In the genomic region with DNA sequence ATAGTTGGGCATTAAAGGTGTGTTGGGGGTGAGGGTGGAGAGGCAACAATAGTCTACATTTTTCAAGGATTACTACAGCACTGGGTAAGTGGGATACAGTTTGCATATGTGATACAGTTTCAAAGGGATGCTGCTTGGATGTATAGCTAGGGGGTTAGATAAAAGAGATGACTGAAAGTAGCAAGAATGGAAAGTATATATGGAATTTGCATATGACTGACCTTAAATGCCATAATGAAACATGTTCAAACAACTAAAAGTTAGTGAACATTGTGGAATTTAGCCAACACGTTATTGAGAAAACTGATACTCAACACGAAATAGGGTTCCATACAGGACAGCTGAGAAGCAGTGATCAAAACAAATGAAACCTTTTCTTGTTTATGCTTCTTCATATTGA, we compare ENCODE assay signal across 19 cellular contexts.
A peak's percentile ranks its signal among the peaks of the same experiment; 100 is the strongest.
DNase-seq lines count a peak whose midpoint lies in the region; ATAC-seq, FAIRE-seq and TF ChIP-seq lines count a peak whose summit lies in the region.
"Had no signal": no experiment of that assay in that cellular context is flagged by ENCODE, and none has a peak within 500 bp of the region (broad histone marks: within the 10 kb centered on the region; RNA-seq: fewer than 3 reads in every experiment).

No MANE protein-coding gene starts in this region.

- 94% methylated on average over 2 of the region's 2 CpGs for WGBS in sigmoid colon, 2 donors

- H3K4me3 ChIP-seq in bronchial epithelial cell (ENCODE audit: low read depth, low read length) (no peak overlapping the region), sigmoid colon (no peak overlapping the region)
- H3K4me3 ChIP-seq: A549; BLaER1 treated with 17β-estradiol and CSF1 and Interleukin-3, amounts not matched to agents 10 nM and 100 nM; GM12878 had no signal

- no peaks in the 10 kb centered on the region for H3K27me3 ChIP-seq in bronchial epithelial cell (ENCODE audit: control insufficient read depth, insufficient read depth, low read length)
- H3K27me3 ChIP-seq in foreskin keratinocyte = no peaks in the 10 kb centered on the region
- H3K27me3 ChIP-seq in sigmoid colon = no peaks in the 10 kb centered on the region
- H3K27me3 ChIP-seq: BLaER1 treated with 17β-estradiol and CSF1 and Interleukin-3, amounts not matched to agents 10 nM and 100 nM had no signal

- intact Hi-C loops in sigmoid colon (cut with DNase I) = no loop called here

- TF ChIP-seq EP300 in sigmoid colon (IDR thresholded peaks at IDR 0.05) = no peak

- H3K9me3 ChIP-seq in sigmoid colon = peaks cover 0 to 2% (median 0%) of the 10 kb centered on the region in 4 donors
- H3K9me3 ChIP-seq: A549, Caco-2 had no signal

- FAIRE-seq in bronchial epithelial cell (lab: Jason Lieb, UNC) = no peak
- FAIRE-seq: A549, GM12878, GM12892, GM18507 had no signal

- H3K27ac ChIP-seq in foreskin keratinocyte (no peak overlapping the region), sigmoid colon (no peak overlapping the region)
- H3K27ac ChIP-seq: 22Rv1; A549; BLaER1 treated with 17β-estradiol and CSF1 and Interleukin-3, amounts not matched to agents 10 nM and 100 nM; C4-2B had no signal

- H3K36me3 ChIP-seq in bronchial epithelial cell (ENCODE audit: control insufficient read depth, insufficient read depth, low read length) (no peaks in the 10 kb centered on the region), sigmoid colon (no peaks in the 10 kb centered on the region)
- H3K36me3 ChIP-seq: BLaER1 treated with 17β-estradiol and CSF1 and Interleukin-3, amounts not matched to agents 10 nM and 100 nM had no signal

- TF ChIP-seq CTCF in bronchial epithelial cell (IDR thresholded peaks at IDR 0.05; ENCODE audit: insufficient read depth, low read length, severe bottlenecking) = no peak
- no peak for TF ChIP-seq CTCF in foreskin keratinocyte (conservative IDR thresholded peaks at IDR 0.05)
- TF ChIP-seq CTCF in sigmoid colon (IDR thresholded peaks at IDR 0.05) = no peak

- DNase-seq in ELR (ENCODE audit: low read depth) (peak; percentile 13), bronchial epithelial cell (ENCODE audit: low read depth) (peak; percentile 78), foreskin keratinocyte (peak; percentile 35 to 51), NCI-H1694 (lab: John Stamatoyannopoulos, UW) (no peak), sigmoid colon (no peak)
- DNase-seq: AML-193; Caco-2; Calu3; CD4-positive, alpha-beta T cell; CD8-positive, alpha-beta T cell; DMS79 treated with DMSO at 0.1 percent for 48 hours; GDM1 had no signal

- H3K4me1 ChIP-seq in foreskin keratinocyte (no peaks in the 10 kb centered on the region), sigmoid colon (no peaks in the 10 kb centered on the region)
- H3K4me1 ChIP-seq: A549; BLaER1 treated with 17β-estradiol and CSF1 and Interleukin-3, amounts not matched to agents 10 nM and 100 nM; Caco-2 had no signal

- ATAC-seq in foreskin keratinocyte = no peak
- ATAC-seq: A549; CD8-positive, alpha-beta T cell; GM12878 had no signal

- no peak for TF ChIP-seq POLR2A in sigmoid colon (IDR thresholded peaks at IDR 0.05)

Comparison
In these comparisons a context has a peak if more than half of its experiments do, and no peak if none do; other contexts are left out.
1. DNase-seq: peak in ELR (single experiment), bronchial epithelial cell (single experiment) and foreskin keratinocyte (2 of 2); none in NCI-H1694 (single experiment) and sigmoid colon (single experiment).